1 cellular context compared by ENCODE assay signal in genomic region chr4:154597798-154598774, GRCh38.
TF ChIP-seq lines count a peak whose summit lies in the region.

No MANE protein-coding gene starts in this region.

TF ChIP-seq in HepG2, 621 proteins besides CTCF, POLR2A, EP300 and RAD21 (continued from another document and continues in another):
- TF ChIP-seq, protein P1, sequence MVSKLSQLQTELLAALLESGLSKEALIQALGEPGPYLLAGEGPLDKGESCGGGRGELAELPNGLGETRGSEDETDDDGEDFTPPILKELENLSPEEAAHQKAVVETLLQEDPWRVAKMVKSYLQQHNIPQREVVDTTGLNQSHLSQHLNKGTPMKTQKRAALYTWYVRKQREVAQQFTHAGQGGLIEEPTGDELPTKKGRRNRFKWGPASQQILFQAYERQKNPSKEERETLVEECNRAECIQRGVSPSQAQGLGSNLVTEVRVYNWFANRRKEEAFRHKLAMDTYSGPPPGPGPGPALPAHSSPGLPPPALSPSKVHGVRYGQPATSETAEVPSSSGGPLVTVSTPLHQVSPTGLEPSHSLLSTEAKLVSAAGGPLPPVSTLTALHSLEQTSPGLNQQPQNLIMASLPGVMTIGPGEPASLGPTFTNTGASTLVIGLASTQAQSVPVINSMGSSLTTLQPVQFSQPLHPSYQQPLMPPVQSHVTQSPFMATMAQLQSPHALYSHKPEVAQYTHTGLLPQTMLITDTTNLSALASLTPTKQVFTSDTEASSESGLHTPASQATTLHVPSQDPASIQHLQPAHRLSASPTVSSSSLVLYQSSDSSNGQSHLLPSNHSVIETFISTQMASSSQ (IDR thresholded peaks at IDR 0.05; ENCODE audit: low read depth): peak; percentile 98
- TF ChIP-seq, protein P1 (CRISPR knock-in tag; IDR thresholded peaks at IDR 0.05; ENCODE audit: borderline replicate concordance): peak; percentile 98
- TF ChIP-seq HHEX (CRISPR knock-in tag; IDR thresholded peaks at IDR 0.05) (peak; percentile 76), ARID4A (CRISPR knock-in tag; IDR thresholded peaks at IDR 0.05; ENCODE audit: borderline replicate concordance) (no peak), ZNF331 (CRISPR knock-in tag; IDR thresholded peaks at IDR 0.05) (peak; percentile 63; the same call in 1 of the 2 replicates), NCOA2 (CRISPR knock-in tag; IDR thresholded peaks at IDR 0.05) (peak; percentile 100), ZNF225 (CRISPR knock-in tag; IDR thresholded peaks at IDR 0.05) (no peak), ESRRA (CRISPR knock-in tag; IDR thresholded peaks at IDR 0.05; ENCODE audit: low read depth) (peak; percentile 41; the same call in 1 of the 2 replicates), GTF2F1 (IDR thresholded peaks at IDR 0.05; ENCODE audit: low read length) (no peak), TBX3 (IDR thresholded peaks at IDR 0.05; ENCODE audit: borderline replicate concordance) (peak; percentile 87; the same call in 1 of the 2 replicates), ZNF34 (CRISPR knock-in tag; IDR thresholded peaks at IDR 0.05; ENCODE audit: borderline replicate concordance) (peak; percentile 78; the same call in 1 of the 2 replicates), ZNF503 (CRISPR knock-in tag; IDR thresholded peaks at IDR 0.05) (peak; percentile 97), HOXD1 (CRISPR knock-in tag; IDR thresholded peaks at IDR 0.05) (peak; percentile 86), SIX4 (CRISPR knock-in tag; IDR thresholded peaks at IDR 0.05) (peak; percentile 89), KDM5B (CRISPR knock-in tag; IDR thresholded peaks at IDR 0.05; ENCODE audit: borderline replicate concordance) (no peak), STAT5B (CRISPR knock-in tag; IDR thresholded peaks at IDR 0.05) (no peak), STAT6 (CRISPR knock-in tag; IDR thresholded peaks at IDR 0.05; ENCODE audit: borderline replicate concordance) (peak; percentile 92; the same call in 1 of the 2 replicates), SKIL (CRISPR knock-in tag; IDR thresholded peaks at IDR 0.05; ENCODE audit: borderline replicate concordance) (peak; percentile 80), ZNF253 (CRISPR knock-in tag; IDR thresholded peaks at IDR 0.05; ENCODE audit: borderline replicate concordance) (no peak), TBX2 (CRISPR knock-in tag; IDR thresholded peaks at IDR 0.05; ENCODE audit: borderline replicate concordance) (peak; percentile 42; the same call in 1 of the 2 replicates)
- TF ChIP-seq, protein P2, sequence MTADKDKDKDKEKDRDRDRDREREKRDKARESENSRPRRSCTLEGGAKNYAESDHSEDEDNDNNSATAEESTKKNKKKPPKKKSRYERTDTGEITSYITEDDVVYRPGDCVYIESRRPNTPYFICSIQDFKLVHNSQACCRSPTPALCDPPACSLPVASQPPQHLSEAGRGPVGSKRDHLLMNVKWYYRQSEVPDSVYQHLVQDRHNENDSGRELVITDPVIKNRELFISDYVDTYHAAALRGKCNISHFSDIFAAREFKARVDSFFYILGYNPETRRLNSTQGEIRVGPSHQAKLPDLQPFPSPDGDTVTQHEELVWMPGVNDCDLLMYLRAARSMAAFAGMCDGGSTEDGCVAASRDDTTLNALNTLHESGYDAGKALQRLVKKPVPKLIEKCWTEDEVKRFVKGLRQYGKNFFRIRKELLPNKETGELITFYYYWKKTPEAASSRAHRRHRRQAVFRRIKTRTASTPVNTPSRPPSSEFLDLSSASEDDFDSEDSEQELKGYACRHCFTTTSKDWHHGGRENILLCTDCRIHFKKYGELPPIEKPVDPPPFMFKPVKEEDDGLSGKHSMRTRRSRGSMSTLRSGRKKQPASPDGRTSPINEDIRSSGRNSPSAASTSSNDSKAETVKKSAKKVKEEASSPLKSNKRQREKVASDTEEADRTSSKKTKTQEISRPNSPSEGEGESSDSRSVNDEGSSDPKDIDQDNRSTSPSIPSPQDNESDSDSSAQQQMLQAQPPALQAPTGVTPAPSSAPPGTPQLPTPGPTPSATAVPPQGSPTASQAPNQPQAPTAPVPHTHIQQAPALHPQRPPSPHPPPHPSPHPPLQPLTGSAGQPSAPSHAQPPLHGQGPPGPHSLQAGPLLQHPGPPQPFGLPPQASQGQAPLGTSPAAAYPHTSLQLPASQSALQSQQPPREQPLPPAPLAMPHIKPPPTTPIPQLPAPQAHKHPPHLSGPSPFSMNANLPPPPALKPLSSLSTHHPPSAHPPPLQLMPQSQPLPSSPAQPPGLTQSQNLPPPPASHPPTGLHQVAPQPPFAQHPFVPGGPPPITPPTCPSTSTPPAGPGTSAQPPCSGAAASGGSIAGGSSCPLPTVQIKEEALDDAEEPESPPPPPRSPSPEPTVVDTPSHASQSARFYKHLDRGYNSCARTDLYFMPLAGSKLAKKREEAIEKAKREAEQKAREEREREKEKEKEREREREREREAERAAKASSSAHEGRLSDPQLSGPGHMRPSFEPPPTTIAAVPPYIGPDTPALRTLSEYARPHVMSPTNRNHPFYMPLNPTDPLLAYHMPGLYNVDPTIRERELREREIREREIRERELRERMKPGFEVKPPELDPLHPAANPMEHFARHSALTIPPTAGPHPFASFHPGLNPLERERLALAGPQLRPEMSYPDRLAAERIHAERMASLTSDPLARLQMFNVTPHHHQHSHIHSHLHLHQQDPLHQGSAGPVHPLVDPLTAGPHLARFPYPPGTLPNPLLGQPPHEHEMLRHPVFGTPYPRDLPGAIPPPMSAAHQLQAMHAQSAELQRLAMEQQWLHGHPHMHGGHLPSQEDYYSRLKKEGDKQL (CRISPR knock-in tag; IDR thresholded peaks at IDR 0.05; ENCODE audit: low read depth): peak; percentile 98
- TF ChIP-seq, protein P3, sequence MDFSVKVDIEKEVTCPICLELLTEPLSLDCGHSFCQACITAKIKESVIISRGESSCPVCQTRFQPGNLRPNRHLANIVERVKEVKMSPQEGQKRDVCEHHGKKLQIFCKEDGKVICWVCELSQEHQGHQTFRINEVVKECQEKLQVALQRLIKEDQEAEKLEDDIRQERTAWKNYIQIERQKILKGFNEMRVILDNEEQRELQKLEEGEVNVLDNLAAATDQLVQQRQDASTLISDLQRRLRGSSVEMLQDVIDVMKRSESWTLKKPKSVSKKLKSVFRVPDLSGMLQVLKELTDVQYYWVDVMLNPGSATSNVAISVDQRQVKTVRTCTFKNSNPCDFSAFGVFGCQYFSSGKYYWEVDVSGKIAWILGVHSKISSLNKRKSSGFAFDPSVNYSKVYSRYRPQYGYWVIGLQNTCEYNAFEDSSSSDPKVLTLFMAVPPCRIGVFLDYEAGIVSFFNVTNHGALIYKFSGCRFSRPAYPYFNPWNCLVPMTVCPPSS (IDR thresholded peaks at IDR 0.05): no peak
- TF ChIP-seq, protein P4, sequence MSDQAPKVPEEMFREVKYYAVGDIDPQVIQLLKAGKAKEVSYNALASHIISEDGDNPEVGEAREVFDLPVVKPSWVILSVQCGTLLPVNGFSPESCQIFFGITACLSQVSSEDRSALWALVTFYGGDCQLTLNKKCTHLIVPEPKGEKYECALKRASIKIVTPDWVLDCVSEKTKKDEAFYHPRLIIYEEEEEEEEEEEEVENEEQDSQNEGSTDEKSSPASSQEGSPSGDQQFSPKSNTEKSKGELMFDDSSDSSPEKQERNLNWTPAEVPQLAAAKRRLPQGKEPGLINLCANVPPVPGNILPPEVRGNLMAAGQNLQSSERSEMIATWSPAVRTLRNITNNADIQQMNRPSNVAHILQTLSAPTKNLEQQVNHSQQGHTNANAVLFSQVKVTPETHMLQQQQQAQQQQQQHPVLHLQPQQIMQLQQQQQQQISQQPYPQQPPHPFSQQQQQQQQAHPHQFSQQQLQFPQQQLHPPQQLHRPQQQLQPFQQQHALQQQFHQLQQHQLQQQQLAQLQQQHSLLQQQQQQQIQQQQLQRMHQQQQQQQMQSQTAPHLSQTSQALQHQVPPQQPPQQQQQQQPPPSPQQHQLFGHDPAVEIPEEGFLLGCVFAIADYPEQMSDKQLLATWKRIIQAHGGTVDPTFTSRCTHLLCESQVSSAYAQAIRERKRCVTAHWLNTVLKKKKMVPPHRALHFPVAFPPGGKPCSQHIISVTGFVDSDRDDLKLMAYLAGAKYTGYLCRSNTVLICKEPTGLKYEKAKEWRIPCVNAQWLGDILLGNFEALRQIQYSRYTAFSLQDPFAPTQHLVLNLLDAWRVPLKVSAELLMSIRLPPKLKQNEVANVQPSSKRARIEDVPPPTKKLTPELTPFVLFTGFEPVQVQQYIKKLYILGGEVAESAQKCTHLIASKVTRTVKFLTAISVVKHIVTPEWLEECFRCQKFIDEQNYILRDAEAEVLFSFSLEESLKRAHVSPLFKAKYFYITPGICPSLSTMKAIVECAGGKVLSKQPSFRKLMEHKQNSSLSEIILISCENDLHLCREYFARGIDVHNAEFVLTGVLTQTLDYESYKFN (CRISPR knock-in tag; conservative IDR thresholded peaks at IDR 0.05): peak; percentile 97
- TF ChIP-seq, protein P5, sequence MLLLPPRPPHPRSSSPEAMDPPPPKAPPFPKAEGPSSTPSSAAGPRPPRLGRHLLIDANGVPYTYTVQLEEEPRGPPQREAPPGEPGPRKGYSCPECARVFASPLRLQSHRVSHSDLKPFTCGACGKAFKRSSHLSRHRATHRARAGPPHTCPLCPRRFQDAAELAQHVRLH (CRISPR knock-in tag; IDR thresholded peaks at IDR 0.05; ENCODE audit: borderline replicate concordance, low read depth): no peak
